8 cellular contexts compared by ENCODE assay signal in genomic region chr1:247078315-247079140, GRCh38. TPM values are rescaled to one million over a fixed set of nuclear protein-coding genes. Genes with fewer than 3 reads are reported as not detected.
DNase-seq lines count a peak whose midpoint lies in the region; ATAC-seq and TF ChIP-seq lines count a peak whose summit lies in the region.

TSS of gene ZNF670 (minus strand) at chr1:247078811. CDS start at chr1:247078596, 215 bp downstream.

- under 1% methylated on average over 42 of the region's 54 CpGs for WGBS in mesenchymal stem cell

- H3K23ac ChIP-seq in mesenchymal stem cell (ENCODE audit: low read length in 2 of 2), result peak within 1 kb of the TSS in 1 of 2 experiments; percentile 69

- peak; percentile 70 to 86 (median 72) for DNase-seq in CD4-positive, alpha-beta memory T cell
- DNase-seq in NCI-H82 (lab: John Stamatoyannopoulos, UW) (peak; percentile 100), mesenchymal stem cell (peak; percentile 94)
- DNase-seq in activated CD8-positive, alpha-beta T cell treated with anti-CD3 and anti-CD28 coated beads for 36 hours, result peak; percentile 96
- peak; percentile 55 to 75 (median 71) for DNase-seq in effector memory CD4-positive, alpha-beta T cell
- DNase-seq in stimulated activated CD8-positive, alpha-beta memory T cell treated with anti-CD3 and anti-CD28 coated beads, Interleukin-12 subunit alpha, Interleukin-12 subunit beta, amount 100 ng/mL, for 24 hours (ENCODE audit: extremely low read depth), result peak; percentile 81

- peak within 1 kb of the TSS; percentile 72 for H4K8ac ChIP-seq in mesenchymal stem cell (ENCODE audit: low read length)

- peak within 1 kb of the TSS; percentile 88 for H2AFZ ChIP-seq in mesenchymal stem cell (ENCODE audit: low read depth, low read length)

- H3K9me3 ChIP-seq in CD4-positive, alpha-beta memory T cell (ENCODE audit: control insufficient read depth in 1 of 2, low read length in 2 of 2), result no peaks in the 10 kb centered on the region
- H3K9me3 ChIP-seq in effector memory CD4-positive, alpha-beta T cell (ENCODE audit: control insufficient read depth, low read length), result no peaks in the 10 kb centered on the region
- H3K9me3 ChIP-seq in mesenchymal stem cell (ENCODE audit: control insufficient read depth, low read length), result no peaks in the 10 kb centered on the region

- POLR2A ChIA-PET in CD4-positive, alpha-beta memory T cell (lab: Charles Lee; ENCODE audit: partially characterized antibody), result interaction anchor here (0.9 to 2.9 kb wide), 4 partner anchors 26 to 146 kb away, joined by 3 to 18 read pairs (median 7); partner anchors contain the start of gene ZNF669
- POLR2A ChIA-PET in activated CD8-positive, alpha-beta T cell treated with anti-CD3 and anti-CD28 coated beads for 36 hours (lab: Charles Lee), result interaction anchor here (0.6 to 1.2 kb wide), 7 partner anchors 23 to 214 kb away, joined by 3 to 4 read pairs (median 3); partner anchors contain the start of gene ZNF669

- no peak within 1 kb of the TSS for H2BK120ac ChIP-seq in mesenchymal stem cell (ENCODE audit: low read depth, low read length)

- H3K36me3 Mint-ChIP-seq in CD4-positive, alpha-beta memory T cell, result peaks cover 2 to 11% of the 10 kb centered on the region in 2 donors
- peaks cover 31% of the 10 kb centered on the region for H3K36me3 Mint-ChIP-seq in activated CD8-positive, alpha-beta T cell treated with anti-CD3 and anti-CD28 coated beads for 36 hours (ENCODE audit: low read depth)

- H3K36me3 ChIP-seq in CD4-positive, alpha-beta memory T cell (ENCODE audit: insufficient read depth, low read length), result no peaks in the 10 kb centered on the region
- H3K36me3 ChIP-seq in effector memory CD4-positive, alpha-beta T cell (ENCODE audit: control insufficient read depth, insufficient read depth, low read length), result no peaks in the 10 kb centered on the region
- H3K36me3 ChIP-seq in mesenchymal stem cell (ENCODE audit: control insufficient read depth in 1 of 2, insufficient read depth in 2 of 2, low read depth in 1 of 2, low read length in 2 of 2), result no peaks in the 10 kb centered on the region

- intact Hi-C loops in CD4-positive, alpha-beta memory T cell (cut with micrococcal nuclease), result loop anchor here (1.0 to 10.0 kb wide), 5 partner anchors 26 to 254 kb away; partner anchors contain the start of gene ZNF669
- intact Hi-C loops in activated CD8-positive, alpha-beta T cell treated with anti-CD3 and anti-CD28 coated beads for 36 hours (cut with micrococcal nuclease), result no loop called here

- peak within 1 kb of the TSS; percentile 85 to 91 for H3K18ac ChIP-seq in mesenchymal stem cell (ENCODE audit: low read depth in 1 of 2, low read length in 2 of 2)

- H3K4me1 ChIP-seq in CD4-positive, alpha-beta memory T cell (ENCODE audit: insufficient read depth, low read length), result peaks cover 16% of the 10 kb centered on the region
- H3K4me1 ChIP-seq in effector memory CD4-positive, alpha-beta T cell (ENCODE audit: control insufficient read depth, insufficient read depth, low read length, poor library complexity, severe bottlenecking), result peaks cover 5% of the 10 kb centered on the region
- peaks cover 4% of the 10 kb centered on the region for H3K4me1 ChIP-seq in mesenchymal stem cell (ENCODE audit: control insufficient read depth, insufficient read depth, low read depth, low read length)

- peaks cover 16 to 38% (median 23%) of the 10 kb centered on the region in 4 donors for H3K4me1 Mint-ChIP-seq in CD4-positive, alpha-beta memory T cell
- peaks cover 29% of the 10 kb centered on the region for H3K4me1 Mint-ChIP-seq in activated CD8-positive, alpha-beta T cell treated with anti-CD3 and anti-CD28 coated beads for 36 hours (ENCODE audit: low read depth)

- H3K4ac ChIP-seq in mesenchymal stem cell (ENCODE audit: low read depth in 1 of 2, low read length in 2 of 2), result peak within 1 kb of the TSS in 1 of 2 experiments; percentile 87

- H4K91ac ChIP-seq in mesenchymal stem cell (ENCODE audit: low read length), result peak within 1 kb of the TSS; percentile 39

- peak within 1 kb of the TSS in 1 of 2 experiments; percentile 89 for H3K14ac ChIP-seq in mesenchymal stem cell (ENCODE audit: low read length in 2 of 2)

- peak within 1 kb of the TSS; percentile 64 for H3K27ac ChIP-seq in CD4-positive, alpha-beta memory T cell (ENCODE audit: low read depth, low read length)
- peak within 1 kb of the TSS; percentile 57 for H3K27ac ChIP-seq in effector memory CD4-positive, alpha-beta T cell (ENCODE audit: insufficient read depth, low read length, poor library complexity, severe bottlenecking)
- peak within 1 kb of the TSS; percentile 69 for H3K27ac ChIP-seq in mesenchymal stem cell (ENCODE audit: low read length, poor library complexity, severe bottlenecking)

- no peak within 1 kb of the TSS for H2AK5ac ChIP-seq in mesenchymal stem cell (ENCODE audit: low read length, severe bottlenecking)

- H3K27me3 Mint-ChIP-seq in CD4-positive, alpha-beta memory T cell, result peaks cover 3 to 4% of the 10 kb centered on the region in 2 donors
- peaks cover 5% of the 10 kb centered on the region for H3K27me3 Mint-ChIP-seq in activated CD8-positive, alpha-beta T cell treated with anti-CD3 and anti-CD28 coated beads for 36 hours

- CTCF ChIA-PET in CD4-positive, alpha-beta memory T cell (lab: Charles Lee; ENCODE audit: partially characterized antibody), result interaction anchor here (1.3 kb wide), 1 partner anchor 312 kb away, joined by 6 read pairs; no protein-coding TSS in a partner anchor
- CTCF ChIA-PET in activated CD8-positive, alpha-beta T cell treated with anti-CD3 and anti-CD28 coated beads for 36 hours (lab: Charles Lee), result interaction anchor here (0.7 to 1.5 kb wide), 2 partner anchors 16 to 294 kb away, joined by 3 read pairs; no protein-coding TSS in a partner anchor

- peak within 1 kb of the TSS; percentile 69 for H2BK15ac ChIP-seq in mesenchymal stem cell (ENCODE audit: low read depth, poor library complexity, severe bottlenecking)

- H3K79me1 ChIP-seq in mesenchymal stem cell (replicated peaks; ENCODE audit: low read length, poor library complexity, severe bottlenecking), result peaks cover 25% of the 10 kb centered on the region

- H3K4me3 Mint-ChIP-seq in CD4-positive, alpha-beta memory T cell, result peak within 1 kb of the TSS; percentile 89 to 94 (median 92)
- H3K4me3 Mint-ChIP-seq in activated CD8-positive, alpha-beta T cell treated with anti-CD3 and anti-CD28 coated beads for 36 hours, result peak within 1 kb of the TSS; percentile 84

- peak within 1 kb of the TSS; percentile 75 to 91 (median 87) for H3K27ac Mint-ChIP-seq in CD4-positive, alpha-beta memory T cell
- peak within 1 kb of the TSS; percentile 90 for H3K27ac Mint-ChIP-seq in activated CD8-positive, alpha-beta T cell treated with anti-CD3 and anti-CD28 coated beads for 36 hours

- no peaks in the 10 kb centered on the region for H3K27me3 ChIP-seq in CD4-positive, alpha-beta memory T cell (ENCODE audit: insufficient read depth, low read length)
- H3K27me3 ChIP-seq in effector memory CD4-positive, alpha-beta T cell (replicated peaks; ENCODE audit: control insufficient read depth, insufficient read depth, low read length, poor library complexity, severe bottlenecking), result no peaks in the 10 kb centered on the region
- H3K27me3 ChIP-seq in mesenchymal stem cell (ENCODE audit: control insufficient read depth in 1 of 2, insufficient read depth in 1 of 2, low read length in 2 of 2), result no peaks in the 10 kb centered on the region

- peak within 1 kb of the TSS; percentile 67 to 73 for H3K4me3 ChIP-seq in CD4-positive, alpha-beta memory T cell (ENCODE audit: low read length in 2 of 2)
- H3K4me3 ChIP-seq in effector memory CD4-positive, alpha-beta T cell (ENCODE audit: insufficient read depth, low read depth, low read length, poor library complexity, severe bottlenecking), result peak within 1 kb of the TSS; percentile 91
- peak within 1 kb of the TSS; percentile 89 to 95 for H3K4me3 ChIP-seq in mesenchymal stem cell (ENCODE audit: insufficient read depth in 1 of 2, low read depth in 1 of 2, low read length in 2 of 2)

- peak within 1 kb of the TSS; percentile 94 for H3K4me2 ChIP-seq in mesenchymal stem cell (ENCODE audit: low read length, poor library complexity, severe bottlenecking)

- H3K9me3 Mint-ChIP-seq in CD4-positive, alpha-beta memory T cell, result peaks cover 0 to 8% (median 2%) of the 10 kb centered on the region in 8 donors
- peaks cover 17% of the 10 kb centered on the region for H3K9me3 Mint-ChIP-seq in activated CD8-positive, alpha-beta T cell treated with anti-CD3 and anti-CD28 coated beads for 36 hours

- no peak for TF ChIP-seq CTCF in activated CD8-positive, alpha-beta T cell treated with anti-CD3 and anti-CD28 coated beads for 36 hours (IDR thresholded peaks at IDR 0.05)

- H2BK12ac ChIP-seq in mesenchymal stem cell (ENCODE audit: low read length in 2 of 2), result peak within 1 kb of the TSS in 1 of 2 experiments; percentile 10

- H2BK5ac ChIP-seq in mesenchymal stem cell (ENCODE audit: low read depth, low read length, poor library complexity, severe bottlenecking), result peak within 1 kb of the TSS; percentile 46

- peak; percentile 99 for ATAC-seq in GM19452 (IDR thresholded peaks at IDR 0.05; ENCODE audit: unreplicated experiment)
- peak; percentile 95 for ATAC-seq in HG03575 (IDR thresholded peaks at IDR 0.05; ENCODE audit: extremely low read depth, insufficient number of reproducible peaks, low FRiP score, unreplicated experiment)
- ATAC-seq in activated CD8-positive, alpha-beta T cell treated with anti-CD3 and anti-CD28 coated beads for 36 hours, result peak; percentile 100

- peak within 1 kb of the TSS; percentile 91 for H3K9ac ChIP-seq in mesenchymal stem cell (ENCODE audit: low read length)

RNA-seq across cellular contexts. Expression of gene ZNF670, which starts in this region (rescaled TPM):
- total RNA-seq in CD4-positive, alpha-beta memory T cell, result 1 to 10 TPM; 2.9 to 3.3 TPM
- polyA plus RNA-seq in CD4-positive, alpha-beta memory T cell, result 1 to 10 TPM; 1.6 to 2.1 TPM
- 1 to 10 TPM; 3.3 to 4.0 TPM for total RNA-seq in activated CD8-positive, alpha-beta T cell treated with anti-CD3 and anti-CD28 coated beads for 36 hours
- 0.81 TPM for polyA plus RNA-seq in mesenchymal stem cell (2013, experiment 1 of 2)
- polyA plus RNA-seq in mesenchymal stem cell (2013, experiment 2 of 2), result 0.75 TPM

Comparison
In these comparisons a context has a peak if more than half of its experiments do, and no peak if none do; other contexts are left out.
1. Peak in every context shown above with its lines: DNase-seq, ATAC-seq, H3K4me3 ChIP-seq and H3K27ac ChIP-seq.